Comparison of ENCODE assay signal across 7 cellular contexts in the genomic region with DNA sequence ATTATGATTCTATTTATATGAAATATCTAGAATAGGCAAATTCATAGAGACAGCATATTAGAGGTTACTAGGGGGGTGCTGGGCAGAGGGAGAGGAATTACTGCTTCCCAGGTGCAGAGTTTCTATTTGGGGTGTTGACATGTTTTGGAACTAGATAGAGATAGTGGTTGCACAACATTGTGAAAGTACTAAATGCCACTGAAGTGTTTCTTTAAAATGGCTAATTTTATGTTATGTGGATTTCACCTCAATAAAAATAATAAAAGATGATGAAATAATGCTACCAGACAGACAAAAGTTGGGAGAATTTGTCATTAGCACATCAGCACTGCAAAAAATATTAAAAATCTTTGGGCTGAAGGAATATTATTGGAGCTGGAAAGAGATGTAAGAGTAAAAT.
"Had no signal": no experiment of that assay in that cellular context is flagged by ENCODE, and none has a peak within 500 bp of the region (broad histone marks: within the 10 kb centered on the region; RNA-seq: fewer than 3 reads in every experiment).

No MANE protein-coding gene starts in this region.

- H3K27ac Mint-ChIP-seq: HFFc6, IgD-negative memory B cell had no signal

- DNase-seq: GM23248, GOT3, H7, HFFc6, KG1 had no signal

- H3K4me3 Mint-ChIP-seq: HFFc6 had no signal

- H3K4me3 ChIP-seq: GM23248, HAP-1 had no signal
